In genomic region chrX:109848451-109849050, GRCh38 we compare ENCODE assay signal across 11 cellular contexts.
A peak's percentile ranks its signal among the peaks of the same experiment; 100 is the strongest.
DNase-seq lines count a peak whose midpoint lies in the region; ATAC-seq and TF ChIP-seq lines count a peak whose summit lies in the region.
"Had no signal": no experiment of that assay in that cellular context is flagged by ENCODE, and none has a peak within 500 bp of the region (broad histone marks: within the 10 kb centered on the region; RNA-seq: fewer than 3 reads in every experiment).

No MANE protein-coding gene starts in this region.

- ATAC-seq in GM18909 (IDR thresholded peaks at IDR 0.05; ENCODE audit: poor library complexity, unreplicated experiment), result peak; percentile 93
- ATAC-seq in HG02642 (IDR thresholded peaks at IDR 0.05; ENCODE audit: poor library complexity, unreplicated experiment), result peak; percentile 78
- no peak for ATAC-seq in upper lobe of right lung
- no peak for ATAC-seq in HG02938 (IDR thresholded peaks at IDR 0.05; ENCODE audit: unreplicated experiment)
- ATAC-seq: naive thymus-derived CD8-positive, alpha-beta T cell had no signal

- H3K36me3 Mint-ChIP-seq in neural progenitor cell, result no peaks in the 10 kb centered on the region
- H3K36me3 Mint-ChIP-seq: activated naive CD8-positive, alpha-beta T cell; naive thymus-derived CD8-positive, alpha-beta T cell had no signal

- peaks cover 27% of the 10 kb centered on the region for H3K4me1 ChIP-seq in neural progenitor cell
- no peaks in the 10 kb centered on the region for H3K4me1 ChIP-seq in upper lobe of right lung

- H3K27ac Mint-ChIP-seq in neural progenitor cell, result peak overlapping the region; percentile 96
- H3K27ac Mint-ChIP-seq: activated naive CD8-positive, alpha-beta T cell; naive thymus-derived CD8-positive, alpha-beta T cell had no signal

- no peaks in the 10 kb centered on the region for H3K79me2 ChIP-seq in neural progenitor cell (ENCODE audit: low read depth)

- H3K4me2 ChIP-seq in neural progenitor cell, result peak overlapping the region; percentile 52

- H4K20me1 ChIP-seq in neural progenitor cell (ENCODE audit: low read depth), result no peaks in the 10 kb centered on the region

- DNase-seq in NCI-H82 (lab: John Stamatoyannopoulos, UW), result peak; percentile 98
- peak; percentile 77 for DNase-seq in neural progenitor cell (ENCODE audit: low spot score)
- no peak for DNase-seq in COR-L47 (lab: John Stamatoyannopoulos, UW)
- no peak for DNase-seq in upper lobe of right lung
- no peak for DNase-seq in HuH-7.5 (ENCODE audit: low spot score)
- DNase-seq: naive thymus-derived CD8-positive, alpha-beta T cell had no signal

- H3K4me3 ChIP-seq in neural progenitor cell (no peak overlapping the region), upper lobe of right lung (no peak overlapping the region)
- H3K4me3 ChIP-seq: SK-N-MC had no signal

- no peak overlapping the region for H3K9ac ChIP-seq in neural progenitor cell

- H3K36me3 ChIP-seq in neural progenitor cell (no peaks in the 10 kb centered on the region), upper lobe of right lung (no peaks in the 10 kb centered on the region)

- H3K27me3 ChIP-seq in neural progenitor cell (no peaks in the 10 kb centered on the region), upper lobe of right lung (no peaks in the 10 kb centered on the region)

- peak overlapping the region; percentile 64 for H3K27ac ChIP-seq in neural progenitor cell
- no peak overlapping the region for H3K27ac ChIP-seq in upper lobe of right lung
- H3K27ac ChIP-seq: SK-N-MC had no signal

- H3K27me3 Mint-ChIP-seq in neural progenitor cell (ENCODE audit: insufficient read depth, low read depth), result peaks cover 13% of the 10 kb centered on the region
- H3K27me3 Mint-ChIP-seq: activated naive CD8-positive, alpha-beta T cell; naive thymus-derived CD8-positive, alpha-beta T cell had no signal

- peaks cover 8% of the 10 kb centered on the region for H3F3A ChIP-seq in neural progenitor cell (ENCODE audit: low read depth)

- H3K4me3 Mint-ChIP-seq in neural progenitor cell, result peak overlapping the region; percentile 30
- H3K4me3 Mint-ChIP-seq: activated naive CD8-positive, alpha-beta T cell; naive thymus-derived CD8-positive, alpha-beta T cell had no signal

- peaks cover 74% of the 10 kb centered on the region for H3K4me1 Mint-ChIP-seq in neural progenitor cell

- peaks cover 13% of the 10 kb centered on the region for H3K9me3 Mint-ChIP-seq in neural progenitor cell
- H3K9me3 Mint-ChIP-seq: naive thymus-derived CD8-positive, alpha-beta T cell had no signal

- no peaks in the 10 kb centered on the region for H3K9me3 ChIP-seq in neural progenitor cell (ENCODE audit: low read depth)
- H3K9me3 ChIP-seq in upper lobe of right lung, result no peaks in the 10 kb centered on the region

- no peak overlapping the region for H2AFZ ChIP-seq in neural progenitor cell (replicated peaks)

- intact Hi-C loops in upper lobe of right lung (cut with DNase I), result no loop called here

- TF ChIP-seq CTCF in neural progenitor cell (IDR thresholded peaks at IDR 0.05), result no peak
- TF ChIP-seq CTCF in upper lobe of right lung (IDR thresholded peaks at IDR 0.05), result no peak

Comparison
In these comparisons a context has a peak if more than half of its experiments do, and no peak if none do; other contexts are left out.
1. ATAC-seq: peak in GM18909 (single experiment) and HG02642 (single experiment); none in upper lobe of right lung (single experiment) and HG02938 (single experiment).
2. DNase-seq: peak in NCI-H82 (single experiment) and neural progenitor cell (single experiment); none in COR-L47 (single experiment), upper lobe of right lung (single experiment) and HuH-7.5 (single experiment).